In the genomic region with DNA sequence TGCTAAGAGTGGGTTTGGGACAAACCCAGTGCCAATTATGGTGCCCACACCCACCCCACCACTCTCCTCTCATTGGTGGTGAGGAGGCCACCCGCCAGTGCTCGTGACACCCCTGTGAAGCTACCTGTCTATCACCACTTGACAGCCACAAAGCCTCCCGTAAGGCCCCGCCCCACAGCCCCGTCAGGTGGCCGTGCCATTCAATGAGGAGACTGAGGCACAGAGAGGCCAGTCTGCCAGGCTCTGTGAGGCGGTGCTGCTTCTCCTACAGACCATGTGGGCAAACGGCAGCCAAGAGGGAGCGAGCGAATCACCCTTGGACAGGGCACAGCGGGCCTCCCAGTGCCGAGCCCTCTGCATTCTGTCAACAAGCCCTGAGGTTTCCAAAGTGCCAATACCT, we compare ENCODE assay signal across 14 cellular contexts. TPM values are rescaled to one million over a fixed set of nuclear protein-coding genes. Genes with fewer than 3 reads are reported as not detected.
DNase-seq lines count a peak whose midpoint lies in the region; ATAC-seq and TF ChIP-seq lines count a peak whose summit lies in the region.
"Had no signal": no experiment of that assay in that cellular context is flagged by ENCODE, and none has a peak within 500 bp of the region (broad histone marks: within the 10 kb centered on the region; RNA-seq: fewer than 3 reads in every experiment).

No MANE protein-coding gene starts in this region.

- no peak for TF ChIP-seq CTCF in GM12864 (IDR thresholded peaks at IDR 0.05; ENCODE audit: low read depth, low read length, missing control alignments)
- TF ChIP-seq CTCF in MM.1S (IDR thresholded peaks at IDR 0.05; ENCODE audit: low read length): no peak
- TF ChIP-seq CTCF in foreskin fibroblast (IDR thresholded peaks at IDR 0.05; ENCODE audit: low read depth, low read length): no peak
- TF ChIP-seq CTCF in sigmoid colon (IDR thresholded peaks at IDR 0.05): no peak
- TF ChIP-seq CTCF in GM20000 (IDR thresholded peaks at IDR 0.05; ENCODE audit: extremely low read depth, missing control alignments): no peak

- H3K9me3 ChIP-seq in MM.1S (replicated peaks; ENCODE audit: insufficient read depth, low read length): no peaks in the 10 kb centered on the region
- no peaks in the 10 kb centered on the region for H3K9me3 ChIP-seq in sigmoid colon
- H3K9me3 ChIP-seq: body of pancreas, SJSA1 had no signal

- H3K27me3 ChIP-seq in MM.1S (replicated peaks; ENCODE audit: insufficient read depth, low read length) (no peaks in the 10 kb centered on the region), sigmoid colon (no peaks in the 10 kb centered on the region)
- H3K27me3 ChIP-seq: body of pancreas had no signal

- H3K27ac ChIP-seq in MM.1S (ENCODE audit: low read length) (peak overlapping the region; percentile 94; the same call in 1 of the 2 replicates), sigmoid colon (peak overlapping the region in 2 of 4 donors; percentile 45 to 64)
- H3K27ac ChIP-seq: body of pancreas, SJSA1 had no signal

- peak overlapping the region; percentile 80 for H3K4me3 ChIP-seq in GM12864 (ENCODE audit: low read depth, low read length)
- peak overlapping the region; percentile 75; the same call in 1 of the 2 replicates for H3K4me3 ChIP-seq in MM.1S (ENCODE audit: low read length)
- peak overlapping the region; percentile 21 to 52 for H3K4me3 ChIP-seq in foreskin fibroblast (ENCODE audit: low read depth in 1 of 2, low read length in 2 of 2)
- H3K4me3 ChIP-seq in sigmoid colon: peak overlapping the region in 2 of 4 donors; percentile 23 to 30
- H3K4me3 ChIP-seq: body of pancreas, SJSA1 had no signal

- H3K9ac ChIP-seq in MM.1S (ENCODE audit: low read length): peak overlapping the region; percentile 99; the same call in 1 of the 2 replicates

- H4K20me1 ChIP-seq in MM.1S (ENCODE audit: insufficient read depth, low read length): no peaks in the 10 kb centered on the region

- H3K36me3 ChIP-seq in MM.1S (replicated peaks; ENCODE audit: insufficient read depth, low read length): no peaks in the 10 kb centered on the region
- no peaks in the 10 kb centered on the region for H3K36me3 ChIP-seq in sigmoid colon
- H3K36me3 ChIP-seq: SJSA1 had no signal

- 77 to 85% methylated on average over 12 of the region's 12 CpGs for WGBS in sigmoid colon, 2 donors

- H3K4me1 ChIP-seq in MM.1S (ENCODE audit: low read length) (peaks cover 31% of the 10 kb centered on the region), sigmoid colon (peaks cover 0 to 51% (median 30%) of the 10 kb centered on the region in 4 donors)
- H3K4me1 ChIP-seq: SJSA1 had no signal

- H3K79me2 ChIP-seq in MM.1S (ENCODE audit: low read length): peaks cover 46% of the 10 kb centered on the region

- DNase-seq in GM12864 (ENCODE audit: low read depth) (no peak), MM.1S (no peak), foreskin fibroblast (no peak), sigmoid colon (peak; percentile 68), NCI-H2227 (lab: John Stamatoyannopoulos, UW; ENCODE audit: unreplicated experiment) (no peak), GM20000 (ENCODE audit: low spot score) (no peak), NCI-H128 (lab: John Stamatoyannopoulos, UW; ENCODE audit: unreplicated experiment) (no peak)
- DNase-seq: activated T-cell treated with anti-CD3 and anti-CD28 coated beads, Interleukin-2, amount 50 U/mL, for 48 hours; body of pancreas; COR-L47; MV-4-11 had no signal

- H3K9me2 ChIP-seq in MM.1S (replicated peaks; ENCODE audit: insufficient read depth, low read length): no peaks in the 10 kb centered on the region

- peaks cover 37% of the 10 kb centered on the region for H3F3A ChIP-seq in MM.1S (ENCODE audit: insufficient read depth, low read length)

- no peak for TF ChIP-seq EP300 in sigmoid colon (IDR thresholded peaks at IDR 0.05)

- ATAC-seq in HG03571 (IDR thresholded peaks at IDR 0.05; ENCODE audit: unreplicated experiment): no peak
- ATAC-seq: body of pancreas; stimulated activated effector memory CD8-positive, alpha-beta T cell treated with anti-CD3 and anti-CD28 coated beads, Interleukin-12 subunit alpha, Interleukin-12 subunit beta, amount 100 ng/mL, for 72 hours had no signal

- intact Hi-C loops in sigmoid colon (cut with DNase I): no loop called here

- peak overlapping the region; percentile 94; the same call in 1 of the 2 replicates for H3K4me2 ChIP-seq in MM.1S (ENCODE audit: low read depth, low read length)

- TF ChIP-seq POLR2A in sigmoid colon (IDR thresholded peaks at IDR 0.05): no peak

- no peak overlapping the region for H2AFZ ChIP-seq in MM.1S (ENCODE audit: low read length)

RNA-seq across cellular contexts. Expression of gene IQSEC1, which starts 53.5 kb away (rescaled TPM):
- total RNA-seq in sigmoid colon: 10 to 100 TPM; 23.9 to 39.1 (median 26.2) TPM
- 10 to 100 TPM in 1 of 3 donors, 1 to 10 TPM in 2; 2.5 to 20.7 (median 4.2) TPM for polyA plus RNA-seq in sigmoid colon
